ENCODE assay signal across 8 cellular contexts in the genomic region with DNA sequence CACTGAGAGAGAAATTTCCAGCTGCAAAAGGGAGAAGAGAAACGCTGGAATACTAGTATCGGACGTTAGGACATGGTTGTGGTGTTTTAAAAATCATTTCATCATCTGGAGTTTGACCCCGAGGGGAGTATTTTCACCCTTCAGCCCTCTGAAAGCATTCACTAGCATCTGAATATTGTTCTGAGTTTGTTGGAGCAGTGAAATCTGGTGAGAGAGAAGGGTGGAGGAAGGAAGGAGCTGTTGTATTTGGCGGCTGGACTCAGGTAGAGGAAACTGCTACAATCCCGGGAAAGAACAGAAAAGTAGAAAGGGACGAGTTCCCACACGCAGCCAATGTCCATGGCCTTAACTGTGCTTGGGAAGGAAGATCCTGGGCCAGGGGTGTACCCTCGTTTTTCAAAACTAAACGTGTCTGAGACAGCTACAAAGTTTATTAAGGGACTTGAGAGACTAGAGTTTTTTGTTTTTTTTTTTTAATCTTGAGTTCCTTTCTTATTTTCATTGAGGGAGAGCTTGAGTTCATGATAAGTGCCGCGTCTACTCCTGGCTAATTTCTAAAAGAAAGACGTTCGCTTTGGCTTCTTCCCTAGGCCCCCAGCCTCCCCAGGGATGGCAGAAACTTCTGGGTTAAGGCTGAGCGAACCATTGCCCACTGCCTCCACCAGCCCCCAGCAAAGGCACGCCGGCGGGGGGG. TPM values are rescaled to one million over a fixed set of nuclear protein-coding genes. Genes with fewer than 3 reads are reported as not detected.
DNase-seq lines count a peak whose midpoint lies in the region; ATAC-seq, FAIRE-seq and TF ChIP-seq lines count a peak whose summit lies in the region.

No MANE protein-coding gene starts in this region.

- TF ChIP-seq CTCF in GM10248 (IDR thresholded peaks at IDR 0.05; ENCODE audit: control extremely low read depth, extremely low read depth, low read depth, missing control alignments) = no peak
- TF ChIP-seq CTCF in astrocyte (IDR thresholded peaks at IDR 0.05; ENCODE audit: insufficient read depth, low read depth, low read length) = no peak

- H3K4me2 ChIP-seq in astrocyte (ENCODE audit: low read length) = peak overlapping the region; percentile 89

- no peak for ATAC-seq in HG02763 (IDR thresholded peaks at IDR 0.05; ENCODE audit: unreplicated experiment)

- WGBS in small intestine, 3 donors = 0 to 3% (median 2%) methylated on average over 18 of the region's 18 CpGs

- peaks cover 20% of the 10 kb centered on the region for H4K20me1 ChIP-seq in astrocyte (ENCODE audit: insufficient read depth, low read length)

- peak overlapping the region; percentile 83 for H3K4me3 Mint-ChIP-seq in astrocyte (ENCODE audit: unreplicated experiment)

- peaks cover 5% of the 10 kb centered on the region for H3K36me3 Mint-ChIP-seq in astrocyte (ENCODE audit: low read depth, unreplicated experiment)

- no peaks in the 10 kb centered on the region for H3K9me3 Mint-ChIP-seq in astrocyte (ENCODE audit: unreplicated experiment)

- H3K9me3 ChIP-seq in astrocyte (ENCODE audit: insufficient read depth, low read depth, low read length) = no peaks in the 10 kb centered on the region
- H3K9me3 ChIP-seq in iPS-18c (ENCODE audit: control insufficient read depth, insufficient read depth, low read length) = no peaks in the 10 kb centered on the region
- no peaks in the 10 kb centered on the region for H3K9me3 ChIP-seq in small intestine (ENCODE audit: control insufficient read depth, low read depth)

- H3K36me3 ChIP-seq in astrocyte (ENCODE audit: insufficient read depth, low read length) (peaks cover 8% of the 10 kb centered on the region), small intestine (ENCODE audit: control insufficient read depth in 2 of 2, insufficient read depth in 2 of 2, low read length in 2 of 2) (peaks cover 0 to 4% of the 10 kb centered on the region in 2 donors)

- H3K4me1 Mint-ChIP-seq in astrocyte (ENCODE audit: low read depth, unreplicated experiment) = peaks cover 23% of the 10 kb centered on the region

- CTCF ChIA-PET in GM10248 (lab: Yijun Ruan, JAX) = interaction anchor here (0.8 to 5.1 kb wide), 9 partner anchors 9 to 359 kb away, joined by 3 to 36 read pairs (median 4); a partner anchor contains a TSS

- peak overlapping the region; percentile 93 for H3K4me3 ChIP-seq in astrocyte (ENCODE audit: insufficient read depth, low read depth, low read length)
- peak overlapping the region; percentile 95 for H3K4me3 ChIP-seq in iPS-18c (ENCODE audit: insufficient read depth, low read depth, low read length)
- peak overlapping the region; percentile 69 to 100 for H3K4me3 ChIP-seq in small intestine (ENCODE audit: low read depth in 1 of 2, low read length in 2 of 2)

- H3K27me3 ChIP-seq in astrocyte (ENCODE audit: insufficient read depth, low read length) = no peaks in the 10 kb centered on the region
- H3K27me3 ChIP-seq in small intestine (ENCODE audit: control insufficient read depth in 2 of 2, insufficient read depth in 2 of 2, low read length in 2 of 2) = no peaks in the 10 kb centered on the region

- FAIRE-seq in astrocyte (lab: Jason Lieb, UNC) (no peak), small intestine (lab: Jason Lieb, UNC) (no peak)

- DNase-seq in GM10248 (ENCODE audit: extremely low spot score) (peak; percentile 13), M059J (ENCODE audit: low read depth) (peak; percentile 53), astrocyte (ENCODE audit: low read depth) (peak; percentile 18), small intestine (peak; percentile 54), GDM1 (lab: John Stamatoyannopoulos, UW) (no peak), iPS-NIHi7 (ENCODE audit: extremely low spot score) (no peak)

- H3K9ac ChIP-seq in astrocyte (ENCODE audit: low read length) = peak overlapping the region; percentile 98

- H3K27ac Mint-ChIP-seq in astrocyte (ENCODE audit: unreplicated experiment) = peak overlapping the region; percentile 60

- peaks cover 42% of the 10 kb centered on the region for H3K79me2 ChIP-seq in astrocyte (ENCODE audit: insufficient read depth, low read length)

- POLR2A ChIA-PET in GM10248 (lab: Yijun Ruan, JAX) = interaction anchor here (0.7 to 1.5 kb wide), 2 partner anchors 9 to 21 kb away, joined by 3 to 7 read pairs; no protein-coding TSS in a partner anchor

- peak overlapping the region; percentile 92 for H3K27ac ChIP-seq in astrocyte (ENCODE audit: low read depth, low read length)
- peak overlapping the region; percentile 93 to 100 for H3K27ac ChIP-seq in small intestine (ENCODE audit: low read depth in 1 of 2, low read length in 1 of 2)

- H3K27me3 Mint-ChIP-seq in astrocyte (ENCODE audit: low read depth, unreplicated experiment) = peaks cover 10% of the 10 kb centered on the region

- H3K4me1 ChIP-seq in astrocyte (ENCODE audit: insufficient read depth, low read length) = peaks cover 32% of the 10 kb centered on the region
- peaks cover 1 to 3% of the 10 kb centered on the region in 2 donors for H3K4me1 ChIP-seq in small intestine (ENCODE audit: control insufficient read depth in 2 of 2, insufficient read depth in 1 of 2, low read depth in 1 of 2, low read length in 1 of 2)

- H2AFZ ChIP-seq in astrocyte (ENCODE audit: low read depth, low read length) = peak overlapping the region; percentile 70

RNA-seq across cellular contexts. Expression of a gene that starts 0.9 kb away (rescaled TPM):
- 34.8 and 48.4 TPM in 2 replicates for total RNA-seq in M059J (2014; rRNA removed; shearing (Covaris generic))
- 13.4 and 16.7 TPM in 2 replicates for total RNA-seq in astrocyte
- polyA plus RNA-seq in small intestine = 10 to 100 TPM; 33.8 to 62.8 (median 37.6) TPM

RNA-seq across cellular contexts. Expression of a gene that starts 20.3 kb away (rescaled TPM):
- 5.2 and 7.1 TPM in 2 replicates for total RNA-seq in M059J (2014; rRNA removed; shearing (Covaris generic))
- total RNA-seq in astrocyte = 2.8 and 4.3 TPM in 2 replicates
- polyA plus RNA-seq in small intestine = under 1 TPM in 1 of 3 donors, not detected in 2; 0.95 TPM

Comparison
In these comparisons a context has a peak if more than half of its experiments do, and no peak if none do; other contexts are left out.
1. DNase-seq: peak in GM10248 (single experiment), M059J (single experiment), astrocyte (single experiment) and small intestine (single experiment); none in GDM1 (single experiment) and iPS-NIHi7 (single experiment).
2. Peak in every context shown above with its lines, with median percentiles within 50 percentile points of each other: H3K4me3 ChIP-seq.